Comparison of ENCODE assay signal across 1 cellular context in the genomic region with DNA sequence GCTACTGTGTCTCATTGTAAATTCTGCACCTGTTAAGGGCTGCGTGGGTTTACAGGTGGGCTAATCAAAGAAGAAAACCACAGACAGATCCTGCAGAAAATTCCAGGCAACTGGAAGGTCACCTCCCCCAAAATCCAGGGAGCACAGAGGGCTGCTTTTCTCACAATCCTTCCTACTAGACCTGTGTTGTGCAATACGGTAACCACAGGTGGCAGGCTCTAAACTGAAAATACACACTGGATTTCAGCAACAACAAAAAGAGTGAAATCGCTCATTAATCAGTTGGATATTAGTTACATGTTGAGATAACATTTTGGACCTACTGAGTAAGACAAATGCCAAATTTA.
TF ChIP-seq lines count a peak whose summit lies in the region.

No MANE protein-coding gene starts in this region.

TF ChIP-seq in GM23338, 12 proteins besides CTCF, POLR2A, EP300 and RAD21 (continued from another document):
- TF ChIP-seq, protein P1, sequence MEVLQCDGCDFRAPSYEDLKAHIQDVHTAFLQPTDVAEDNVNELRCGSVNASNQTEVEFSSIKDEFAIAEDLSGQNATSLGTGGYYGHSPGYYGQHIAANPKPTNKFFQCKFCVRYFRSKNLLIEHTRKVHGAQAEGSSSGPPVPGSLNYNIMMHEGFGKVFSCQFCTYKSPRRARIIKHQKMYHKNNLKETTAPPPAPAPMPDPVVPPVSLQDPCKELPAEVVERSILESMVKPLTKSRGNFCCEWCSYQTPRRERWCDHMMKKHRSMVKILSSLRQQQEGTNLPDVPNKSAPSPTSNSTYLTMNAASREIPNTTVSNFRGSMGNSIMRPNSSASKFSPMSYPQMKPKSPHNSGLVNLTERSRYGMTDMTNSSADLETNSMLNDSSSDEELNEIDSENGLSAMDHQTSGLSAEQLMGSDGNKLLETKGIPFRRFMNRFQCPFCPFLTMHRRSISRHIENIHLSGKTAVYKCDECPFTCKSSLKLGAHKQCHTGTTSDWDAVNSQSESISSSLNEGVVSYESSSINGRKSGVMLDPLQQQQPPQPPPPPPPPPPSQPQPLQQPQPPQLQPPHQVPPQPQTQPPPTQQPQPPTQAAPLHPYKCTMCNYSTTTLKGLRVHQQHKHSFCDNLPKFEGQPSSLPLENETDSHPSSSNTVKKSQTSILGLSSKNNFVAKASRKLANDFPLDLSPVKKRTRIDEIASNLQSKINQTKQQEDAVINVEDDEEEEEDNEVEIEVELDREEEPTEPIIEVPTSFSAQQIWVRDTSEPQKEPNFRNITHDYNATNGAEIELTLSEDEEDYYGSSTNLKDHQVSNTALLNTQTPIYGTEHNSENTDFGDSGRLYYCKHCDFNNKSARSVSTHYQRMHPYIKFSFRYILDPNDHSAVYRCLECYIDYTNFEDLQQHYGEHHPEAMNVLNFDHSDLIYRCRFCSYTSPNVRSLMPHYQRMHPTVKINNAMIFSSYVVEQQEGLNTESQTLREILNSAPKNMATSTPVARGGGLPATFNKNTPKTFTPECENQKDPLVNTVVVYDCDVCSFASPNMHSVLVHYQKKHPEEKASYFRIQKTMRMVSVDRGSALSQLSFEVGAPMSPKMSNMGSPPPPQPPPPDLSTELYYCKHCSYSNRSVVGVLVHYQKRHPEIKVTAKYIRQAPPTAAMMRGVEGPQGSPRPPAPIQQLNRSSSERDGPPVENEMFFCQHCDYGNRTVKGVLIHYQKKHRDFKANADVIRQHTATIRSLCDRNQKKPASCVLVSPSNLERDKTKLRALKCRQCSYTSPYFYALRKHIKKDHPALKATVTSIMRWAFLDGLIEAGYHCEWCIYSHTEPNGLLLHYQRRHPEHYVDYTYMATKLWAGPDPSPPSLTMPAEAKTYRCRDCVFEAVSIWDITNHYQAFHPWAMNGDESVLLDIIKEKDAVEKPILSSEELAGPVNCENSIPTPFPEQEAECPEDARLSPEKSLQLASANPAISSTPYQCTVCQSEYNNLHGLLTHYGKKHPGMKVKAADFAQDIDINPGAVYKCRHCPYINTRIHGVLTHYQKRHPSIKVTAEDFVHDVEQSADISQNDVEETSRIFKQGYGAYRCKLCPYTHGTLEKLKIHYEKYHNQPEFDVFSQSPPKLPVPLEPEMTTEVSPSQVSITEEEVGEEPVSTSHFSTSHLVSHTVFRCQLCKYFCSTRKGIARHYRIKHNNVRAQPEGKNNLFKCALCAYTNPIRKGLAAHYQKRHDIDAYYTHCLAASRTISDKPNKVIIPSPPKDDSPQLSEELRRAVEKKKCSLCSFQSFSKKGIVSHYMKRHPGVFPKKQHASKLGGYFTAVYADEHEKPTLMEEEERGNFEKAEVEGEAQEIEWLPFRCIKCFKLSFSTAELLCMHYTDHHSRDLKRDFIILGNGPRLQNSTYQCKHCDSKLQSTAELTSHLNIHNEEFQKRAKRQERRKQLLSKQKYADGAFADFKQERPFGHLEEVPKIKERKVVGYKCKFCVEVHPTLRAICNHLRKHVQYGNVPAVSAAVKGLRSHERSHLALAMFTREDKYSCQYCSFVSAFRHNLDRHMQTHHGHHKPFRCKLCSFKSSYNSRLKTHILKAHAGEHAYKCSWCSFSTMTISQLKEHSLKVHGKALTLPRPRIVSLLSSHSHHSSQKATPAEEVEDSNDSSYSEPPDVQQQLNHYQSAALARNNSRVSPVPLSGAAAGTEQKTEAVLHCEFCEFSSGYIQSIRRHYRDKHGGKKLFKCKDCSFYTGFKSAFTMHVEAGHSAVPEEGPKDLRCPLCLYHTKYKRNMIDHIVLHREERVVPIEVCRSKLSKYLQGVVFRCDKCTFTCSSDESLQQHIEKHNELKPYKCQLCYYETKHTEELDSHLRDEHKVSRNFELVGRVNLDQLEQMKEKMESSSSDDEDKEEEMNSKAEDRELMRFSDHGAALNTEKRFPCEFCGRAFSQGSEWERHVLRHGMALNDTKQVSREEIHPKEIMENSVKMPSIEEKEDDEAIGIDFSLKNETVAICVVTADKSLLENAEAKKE (CRISPR knock-in tag; IDR thresholded peaks at IDR 0.05) = no peak
- TF ChIP-seq EZH2 (IDR thresholded peaks at IDR 0.05; ENCODE audit: low read depth, unreplicated experiment) (no peak), ZNF114 (CRISPR knock-in tag; IDR thresholded peaks at IDR 0.05) (no peak), POLR2AphosphoS5 (IDR thresholded peaks at IDR 0.05; ENCODE audit: low read depth) (no peak), EZH2phosphoT487 (IDR thresholded peaks at IDR 0.05; ENCODE audit: unreplicated experiment) (no peak), NANOG (IDR thresholded peaks at IDR 0.05; ENCODE audit: borderline replicate concordance) (no peak), ZNF331 (CRISPR knock-in tag; IDR thresholded peaks at IDR 0.05; ENCODE audit: low read depth) (no peak), STAT1 (IDR thresholded peaks at IDR 0.05; ENCODE audit: unreplicated experiment) (no peak)
- TF ChIP-seq, protein P2, sequence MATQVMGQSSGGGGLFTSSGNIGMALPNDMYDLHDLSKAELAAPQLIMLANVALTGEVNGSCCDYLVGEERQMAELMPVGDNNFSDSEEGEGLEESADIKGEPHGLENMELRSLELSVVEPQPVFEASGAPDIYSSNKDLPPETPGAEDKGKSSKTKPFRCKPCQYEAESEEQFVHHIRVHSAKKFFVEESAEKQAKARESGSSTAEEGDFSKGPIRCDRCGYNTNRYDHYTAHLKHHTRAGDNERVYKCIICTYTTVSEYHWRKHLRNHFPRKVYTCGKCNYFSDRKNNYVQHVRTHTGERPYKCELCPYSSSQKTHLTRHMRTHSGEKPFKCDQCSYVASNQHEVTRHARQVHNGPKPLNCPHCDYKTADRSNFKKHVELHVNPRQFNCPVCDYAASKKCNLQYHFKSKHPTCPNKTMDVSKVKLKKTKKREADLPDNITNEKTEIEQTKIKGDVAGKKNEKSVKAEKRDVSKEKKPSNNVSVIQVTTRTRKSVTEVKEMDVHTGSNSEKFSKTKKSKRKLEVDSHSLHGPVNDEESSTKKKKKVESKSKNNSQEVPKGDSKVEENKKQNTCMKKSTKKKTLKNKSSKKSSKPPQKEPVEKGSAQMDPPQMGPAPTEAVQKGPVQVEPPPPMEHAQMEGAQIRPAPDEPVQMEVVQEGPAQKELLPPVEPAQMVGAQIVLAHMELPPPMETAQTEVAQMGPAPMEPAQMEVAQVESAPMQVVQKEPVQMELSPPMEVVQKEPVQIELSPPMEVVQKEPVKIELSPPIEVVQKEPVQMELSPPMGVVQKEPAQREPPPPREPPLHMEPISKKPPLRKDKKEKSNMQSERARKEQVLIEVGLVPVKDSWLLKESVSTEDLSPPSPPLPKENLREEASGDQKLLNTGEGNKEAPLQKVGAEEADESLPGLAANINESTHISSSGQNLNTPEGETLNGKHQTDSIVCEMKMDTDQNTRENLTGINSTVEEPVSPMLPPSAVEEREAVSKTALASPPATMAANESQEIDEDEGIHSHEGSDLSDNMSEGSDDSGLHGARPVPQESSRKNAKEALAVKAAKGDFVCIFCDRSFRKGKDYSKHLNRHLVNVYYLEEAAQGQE (IDR thresholded peaks at IDR 0.05; ENCODE audit: unreplicated experiment) = no peak
